Comparison of ENCODE assay signal across 40 cellular contexts in the genomic region with DNA sequence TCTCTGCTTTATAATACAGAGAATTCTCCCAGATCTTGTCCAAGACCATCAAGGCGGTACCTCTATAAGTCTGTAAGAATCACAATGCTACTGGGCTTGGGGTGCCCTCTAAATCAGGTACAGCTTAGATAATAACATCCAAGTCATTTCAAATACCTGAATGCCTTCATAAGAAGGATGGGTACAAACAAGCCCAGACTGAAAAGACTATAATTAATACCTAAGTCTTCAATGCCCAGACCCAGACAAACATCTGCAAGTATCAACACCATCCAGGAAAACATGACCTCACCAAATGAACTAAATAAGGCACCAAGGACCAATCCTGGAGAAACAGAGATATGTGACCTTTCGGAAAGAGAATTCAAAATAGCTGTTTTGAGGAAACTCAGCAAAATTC.
"Had no signal": no experiment of that assay in that cellular context is flagged by ENCODE, and none has a peak within 500 bp of the region (broad histone marks: within the 10 kb centered on the region; RNA-seq: fewer than 3 reads in every experiment).

No MANE protein-coding gene starts in this region.

- ATAC-seq: activated naive CD4-positive, alpha-beta T cell treated with anti-CD3 and anti-CD28 coated beads, Interleukin-2, amount 50 U/mL, for 72 hours; activated naive CD8-positive, alpha-beta T cell treated with anti-CD3 and anti-CD28 coated beads, Interleukin-2, amount 50 U/mL, for 24 hours; activated T-cell treated with anti-CD3 and anti-CD28 coated beads, Interleukin-2, amount 50 U/mL, for 4 hours; activated T-cell treated with anti-CD3 and anti-CD28 coated beads, Interleukin-2, amount 50 U/mL, for 72 hours; activated T-helper 17 cell treated with anti-CD3 and anti-CD28 coated beads, Interleukin-2, amount 50 U/mL, for 72 hours; body of pancreas had no signal

- H3K36me3 ChIP-seq: adrenal gland, brain microvascular endothelial cell, breast epithelium, cardiac muscle cell had no signal

- FAIRE-seq: astrocyte had no signal

- H3K27me3 Mint-ChIP-seq: activated naive CD4-positive, alpha-beta T cell treated with anti-CD3 and anti-CD28 coated beads, Interleukin-2, amount 50 U/mL, for 24 hours; activated naive CD8-positive, alpha-beta T cell; activated T-helper 17 cell treated with anti-CD3 and anti-CD28 coated beads, Interleukin-2, amount 50 U/mL, for 72 hours had no signal

- H3K36me3 Mint-ChIP-seq: activated naive CD4-positive, alpha-beta T cell treated with anti-CD3 and anti-CD28 coated beads, Interleukin-2, amount 10 ng/mL, durations not matched to agents 7 days and 5 days had no signal

- H3K4me3 ChIP-seq: adrenal gland, ascending aorta, body of pancreas, breast epithelium, cardiac muscle cell had no signal

- H3K4me3 Mint-ChIP-seq: activated naive CD4-positive, alpha-beta T cell treated with anti-CD3 and anti-CD28 coated beads for 36 hours; activated naive CD4-positive, alpha-beta T cell treated with anti-CD3 and anti-CD28 coated beads, Interleukin-2, amount 10 ng/mL, durations not matched to agents 7 days and 5 days; activated naive CD4-positive, alpha-beta T cell treated with anti-CD3 and anti-CD28 coated beads, Interleukin-2, amount 50 U/mL, for 24 hours; activated naive CD8-positive, alpha-beta T cell; activated naive CD8-positive, alpha-beta T cell treated with anti-CD3 and anti-CD28 coated beads for 36 hours; activated naive CD8-positive, alpha-beta T cell treated with anti-CD3 and anti-CD28 coated beads, Interleukin-2, amount 10 ng/mL, durations not matched to agents 7 days and 5 days; activated naive CD8-positive, alpha-beta T cell treated with anti-CD3 and anti-CD28 coated beads, Interleukin-2, amount 50 U/mL, for 24 hours; activated T-cell treated with anti-CD3 and anti-CD28 coated beads, Interleukin-2, amount 50 U/mL, for 24 hours; activated T-cell treated with anti-CD3 and anti-CD28 coated beads, Interleukin-2, amount 50 U/mL, for 4 hours; activated T-cell treated with anti-CD3 and anti-CD28 coated beads, Interleukin-2, amount 50 U/mL, for 72 hours; activated T-helper 1 cell treated with anti-CD3 and anti-CD28 coated beads, Interleukin-12 subunit alpha, Interleukin-12 subunit beta, Interleukin-2, Interleukin-4 antibody, amounts not matched to agents 30 ng/mL and 10 ng/mL and 1 ng/mL, durations not matched to agents 14 hours and 24 hours and 36 hours; activated T-helper 17 cell treated with anti-CD3 and anti-CD28 coated beads, Interleukin-2, amount 50 U/mL, for 72 hours; brain; central memory CD8-positive, alpha-beta T cell had no signal

- H3K27ac ChIP-seq: adrenal gland, ascending aorta, body of pancreas, brain microvascular endothelial cell, breast epithelium, cardiac muscle cell had no signal

- DNase-seq: activated effector memory CD4-positive, alpha-beta T cell treated with anti-CD3 and anti-CD28 coated beads, Interleukin-2, amount 50 U/mL, for 16 hours; activated effector memory CD4-positive, alpha-beta T cell treated with Interleukin-2 at 50 U/mL for 16 hours; activated gamma-delta T cell; activated gamma-delta T cell treated with Interleukin-2 at 50 U/mL for 16 hours; activated naive CD4-positive, alpha-beta T cell; activated naive CD4-positive, alpha-beta T cell treated with anti-CD3 and anti-CD28 coated beads for 36 hours; activated naive CD4-positive, alpha-beta T cell treated with anti-CD3 and anti-CD28 coated beads, Interleukin-2, amount 10 ng/mL, durations not matched to agents 7 days and 5 days; activated naive CD4-positive, alpha-beta T cell treated with anti-CD3 and anti-CD28 coated beads, Interleukin-2, amount 50 U/mL, for 16 hours; activated naive CD4-positive, alpha-beta T cell treated with Interleukin-2 at 50 U/mL for 16 hours; activated naive CD8-positive, alpha-beta T cell treated with anti-CD3 and anti-CD28 coated beads for 36 hours; activated naive CD8-positive, alpha-beta T cell treated with anti-CD3 and anti-CD28 coated beads, Interleukin-2, amount 10 ng/mL, durations not matched to agents 7 days and 5 days; activated naive CD8-positive, alpha-beta T cell treated with anti-CD3 and anti-CD28 coated beads, Interleukin-2, amount 50 U/mL, for 24 hours; activated T-cell treated with anti-CD3 and anti-CD28 coated beads for 4 hours; activated T-cell treated with anti-CD3 and anti-CD28 coated beads, Interleukin-2, amount 50 U/mL, for 1 hour; activated T-cell treated with anti-CD3 and anti-CD28 coated beads, Interleukin-2, amount 50 U/mL, for 24 hours; activated T-cell treated with anti-CD3 and anti-CD28 coated beads, Interleukin-2, amount 50 U/mL, for 4 hours; activated T-cell treated with anti-CD3 and anti-CD28 coated beads, Interleukin-2, amount 50 U/mL, for 48 hours; activated T-cell treated with anti-CD3 and anti-CD28 coated beads, Interleukin-2, amount 50 U/mL, for 72 hours; adrenal gland; amniotic stem cell; amygdala; anterior cingulate cortex; aorta; body of pancreas; brain microvascular endothelial cell; caudate nucleus; central memory CD4-positive, alpha-beta T cell; cerebellar nuclear complex had no signal

- H3K27me3 ChIP-seq: adrenal gland, ascending aorta, body of pancreas, brain microvascular endothelial cell, breast epithelium, cardiac muscle cell had no signal

- H3K9me3 Mint-ChIP-seq: activated naive CD4-positive, alpha-beta T cell treated with anti-CD3 and anti-CD28 coated beads for 36 hours; activated naive CD4-positive, alpha-beta T cell treated with anti-CD3 and anti-CD28 coated beads, Interleukin-2, amount 10 ng/mL, durations not matched to agents 7 days and 5 days; activated naive CD4-positive, alpha-beta T cell treated with anti-CD3 and anti-CD28 coated beads, Interleukin-2, amount 50 U/mL, for 24 hours; activated naive CD4-positive, alpha-beta T cell treated with anti-CD3 and anti-CD28 coated beads, Interleukin-2, amount 50 U/mL, for 72 hours; activated naive CD8-positive, alpha-beta T cell treated with anti-CD3 and anti-CD28 coated beads for 36 hours; activated naive CD8-positive, alpha-beta T cell treated with anti-CD3 and anti-CD28 coated beads, Interleukin-2, amount 50 U/mL, for 24 hours; activated T-cell treated with anti-CD3 and anti-CD28 coated beads, Interleukin-2, amount 50 U/mL, for 24 hours; activated T-cell treated with anti-CD3 and anti-CD28 coated beads, Interleukin-2, amount 50 U/mL, for 4 hours; activated T-cell treated with anti-CD3 and anti-CD28 coated beads, Interleukin-2, amount 50 U/mL, for 72 hours; activated T-helper 1 cell treated with anti-CD3 and anti-CD28 coated beads, Interleukin-12 subunit alpha, Interleukin-12 subunit beta, Interleukin-2, Interleukin-4 antibody, amounts not matched to agents 30 ng/mL and 10 ng/mL and 1 ng/mL, durations not matched to agents 14 hours and 24 hours and 36 hours; activated T-helper 17 cell treated with anti-CD3 and anti-CD28 coated beads, Interleukin-2, amount 50 U/mL, for 72 hours; activated T-helper 2 cell treated with anti-CD3 and anti-CD28 coated beads, Interferon-gamma antibody, Interleukin-2, Interleukin-4, amounts not matched to agents 10 μg/mL and 5 μg/mL and 100 μg/mL, durations not matched to agents 14 hours and 24 hours and 36 hours; central memory CD8-positive, alpha-beta T cell had no signal

- H3K27ac Mint-ChIP-seq: activated naive CD4-positive, alpha-beta T cell treated with anti-CD3 and anti-CD28 coated beads for 36 hours; activated naive CD4-positive, alpha-beta T cell treated with anti-CD3 and anti-CD28 coated beads, Interleukin-2, amount 10 ng/mL, durations not matched to agents 7 days and 5 days; activated naive CD4-positive, alpha-beta T cell treated with anti-CD3 and anti-CD28 coated beads, Interleukin-2, amount 50 U/mL, for 24 hours; activated naive CD8-positive, alpha-beta T cell; activated naive CD8-positive, alpha-beta T cell treated with anti-CD3 and anti-CD28 coated beads for 36 hours; activated naive CD8-positive, alpha-beta T cell treated with anti-CD3 and anti-CD28 coated beads, Interleukin-2, amount 10 ng/mL, durations not matched to agents 7 days and 5 days; activated naive CD8-positive, alpha-beta T cell treated with anti-CD3 and anti-CD28 coated beads, Interleukin-2, amount 50 U/mL, for 24 hours; activated T-cell treated with anti-CD3 and anti-CD28 coated beads, Interleukin-2, amount 50 U/mL, for 24 hours; activated T-cell treated with anti-CD3 and anti-CD28 coated beads, Interleukin-2, amount 50 U/mL, for 72 hours; activated T-helper 1 cell treated with anti-CD3 and anti-CD28 coated beads, Interleukin-12 subunit alpha, Interleukin-12 subunit beta, Interleukin-2, Interleukin-4 antibody, amounts not matched to agents 30 ng/mL and 10 ng/mL and 1 ng/mL, durations not matched to agents 14 hours and 24 hours and 36 hours; activated T-helper 17 cell treated with anti-CD3 and anti-CD28 coated beads, Interleukin-2, amount 50 U/mL, for 72 hours; activated T-helper 2 cell treated with anti-CD3 and anti-CD28 coated beads, Interferon-gamma antibody, Interleukin-2, Interleukin-4, amounts not matched to agents 10 μg/mL and 5 μg/mL and 100 μg/mL, durations not matched to agents 14 hours and 24 hours and 36 hours; brain had no signal

- H3K4me1 ChIP-seq: adrenal gland, ascending aorta, body of pancreas, breast epithelium had no signal

- H3K4me1 Mint-ChIP-seq: activated naive CD4-positive, alpha-beta T cell treated with anti-CD3 and anti-CD28 coated beads, Interleukin-2, amount 10 ng/mL, durations not matched to agents 7 days and 5 days; activated naive CD4-positive, alpha-beta T cell treated with anti-CD3 and anti-CD28 coated beads, Interleukin-2, amount 50 U/mL, for 24 hours; activated naive CD8-positive, alpha-beta T cell treated with anti-CD3 and anti-CD28 coated beads, Interleukin-2, amount 10 ng/mL, durations not matched to agents 7 days and 5 days; activated T-helper 17 cell treated with anti-CD3 and anti-CD28 coated beads, Interleukin-2, amount 50 U/mL, for 72 hours; brain; central memory CD8-positive, alpha-beta T cell had no signal
